Comparison of ENCODE assay signal across 1 cellular context in genomic region chr22:28920757-28921584, GRCh38.
TF ChIP-seq lines count a peak whose summit lies in the region.

No MANE protein-coding gene starts in this region.

TF ChIP-seq in GM23338, 12 proteins besides CTCF, POLR2A, EP300 and RAD21 (continued from another document):
- TF ChIP-seq ZNF462 (CRISPR knock-in tag; IDR thresholded peaks at IDR 0.05) (no peak), REST (IDR thresholded peaks at IDR 0.05; ENCODE audit: unreplicated experiment) (no peak), POLR2AphosphoS5 (IDR thresholded peaks at IDR 0.05; ENCODE audit: low read depth) (no peak), EZH2 (IDR thresholded peaks at IDR 0.05; ENCODE audit: low read depth, unreplicated experiment) (no peak)
TF ChIP-seq in GM23338: peak in this region for 0.
